Comparison of ENCODE assay signal across 2 cellular contexts in genomic region chr18:47560693-47561092, GRCh38.
A peak's percentile ranks its signal among the peaks of the same experiment; 100 is the strongest.
TF ChIP-seq lines count a peak whose summit lies in the region.

No MANE protein-coding gene starts in this region.

TF ChIP-seq in HepG2, 621 proteins besides CTCF, POLR2A, EP300 and RAD21:
- TF ChIP-seq AHR (CRISPR knock-in tag; IDR thresholded peaks at IDR 0.05) = no peak
- no peak for TF ChIP-seq ZNF576 (CRISPR knock-in tag; IDR thresholded peaks at IDR 0.05)
- TF ChIP-seq ZNF180 (CRISPR knock-in tag; IDR thresholded peaks at IDR 0.05; ENCODE audit: borderline replicate concordance, low read depth) = no peak
- no peak for TF ChIP-seq DZIP1 (CRISPR knock-in tag; IDR thresholded peaks at IDR 0.05)
- TF ChIP-seq ZNF75D (CRISPR knock-in tag; IDR thresholded peaks at IDR 0.05; ENCODE audit: borderline replicate concordance) = no peak
- TF ChIP-seq ZNF543 (CRISPR knock-in tag; IDR thresholded peaks at IDR 0.05) = no peak
- no peak for TF ChIP-seq TGIF2 (CRISPR knock-in tag; IDR thresholded peaks at IDR 0.05)
- no peak for TF ChIP-seq TBX2 (CRISPR knock-in tag; IDR thresholded peaks at IDR 0.05; ENCODE audit: borderline replicate concordance)
- TF ChIP-seq FOXO4 (CRISPR knock-in tag; conservative IDR thresholded peaks at IDR 0.05) = no peak
- TF ChIP-seq MTA1 (CRISPR knock-in tag; IDR thresholded peaks at IDR 0.05; ENCODE audit: borderline replicate concordance) = no peak
- TF ChIP-seq MEF2D (CRISPR knock-in tag; IDR thresholded peaks at IDR 0.05) = no peak
- no peak for TF ChIP-seq MAFF (IDR thresholded peaks at IDR 0.05; ENCODE audit: low read depth, low read length)
- TF ChIP-seq TFDP1 (CRISPR knock-in tag; IDR thresholded peaks at IDR 0.05; ENCODE audit: borderline replicate concordance) = no peak
- no peak for TF ChIP-seq ZNF547 (CRISPR knock-in tag; IDR thresholded peaks at IDR 0.05)
- TF ChIP-seq TEAD3 (CRISPR knock-in tag; optimal IDR thresholded peaks at IDR 0.05; ENCODE audit: borderline replicate concordance) = no peak
- TF ChIP-seq DMAP1 (CRISPR knock-in tag; IDR thresholded peaks at IDR 0.05) = no peak
- TF ChIP-seq ZNF224 (CRISPR knock-in tag; IDR thresholded peaks at IDR 0.05) = no peak
- TF ChIP-seq RCOR2 (CRISPR knock-in tag; IDR thresholded peaks at IDR 0.05) = no peak

TF ChIP-seq in H1, 55 proteins besides CTCF, POLR2A, EP300 and RAD21:
- TF ChIP-seq POU5F1 (IDR thresholded peaks at IDR 0.05; ENCODE audit: low read depth, low read length) (no peak), YY1 (IDR thresholded peaks at IDR 0.05; ENCODE audit: low read depth, low read length) (no peak), CTBP2 (IDR thresholded peaks at IDR 0.05; ENCODE audit: borderline replicate concordance, insufficient read depth, insufficient read length, low read length) (peak; percentile 59), EGR1 (IDR thresholded peaks at IDR 0.05; ENCODE audit: borderline replicate concordance, low read depth, low read length) (no peak), HDAC2 (IDR thresholded peaks at IDR 0.05; ENCODE audit: borderline replicate concordance in 1 of 2, low read depth in 2 of 2, low read length in 2 of 2) (peak in 1 of 2 experiments; percentile 77; a peak in 2 of 4 replicates), CEBPB (IDR thresholded peaks at IDR 0.05; ENCODE audit: low read depth, low read length) (no peak), SIX5 (IDR thresholded peaks at IDR 0.05; ENCODE audit: low read depth, low read length) (no peak), CREB1 (IDR thresholded peaks at IDR 0.05) (no peak), CBX5 (IDR thresholded peaks at IDR 0.05; ENCODE audit: low read depth, low read length) (no peak), BACH1 (IDR thresholded peaks at IDR 0.05; ENCODE audit: low read length) (peak; percentile 64; the same call in 1 of the 2 replicates), TCF12 (IDR thresholded peaks at IDR 0.05; ENCODE audit: low read depth, low read length) (0 out of 2 replicates have a peak, but pooled peaks have one; percentile 55), ATF3 (IDR thresholded peaks at IDR 0.05; ENCODE audit: insufficient read depth, low read depth, low read length) (no peak), EZH2 (IDR thresholded peaks at IDR 0.05; ENCODE audit: low read depth, low read length, severe bottlenecking) (no peak)
